Comparison of ENCODE assay signal across 17 cellular contexts in the genomic region with DNA sequence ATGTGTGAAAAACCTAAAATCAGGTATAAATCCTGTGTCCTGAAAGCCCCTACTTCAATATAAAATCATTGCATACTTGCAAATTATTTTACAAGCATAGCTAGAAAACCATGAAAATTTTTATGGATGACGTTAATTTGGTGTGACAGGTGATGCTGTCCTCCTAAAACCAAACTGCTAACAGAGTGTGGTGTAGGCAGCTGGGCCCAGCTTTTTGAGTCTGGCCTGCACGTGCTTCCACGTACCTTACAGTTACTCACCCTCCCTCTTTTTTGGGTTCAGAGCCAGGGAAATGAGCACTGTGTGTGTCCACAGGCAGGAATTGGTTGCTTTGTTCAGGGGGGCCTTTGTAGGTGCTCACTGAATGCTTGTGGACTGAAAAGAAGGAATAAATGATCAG. TPM values are rescaled to one million over a fixed set of nuclear protein-coding genes. Genes with fewer than 3 reads are reported as not detected.
DNase-seq lines count a peak whose midpoint lies in the region; ATAC-seq, FAIRE-seq and TF ChIP-seq lines count a peak whose summit lies in the region.
"Had no signal": no experiment of that assay in that cellular context is flagged by ENCODE, and none has a peak within 500 bp of the region (broad histone marks: within the 10 kb centered on the region; RNA-seq: fewer than 3 reads in every experiment).

No MANE protein-coding gene starts in this region.

- H3K27me3 Mint-ChIP-seq in natural killer cell treated with Interleukin-12 subunit alpha and Interleukin-12 subunit beta and Interleukin-15 and Interleukin-18, amount 100 ng/mL, for 72 hours: no peaks in the 10 kb centered on the region
- H3K27me3 Mint-ChIP-seq in natural killer cell (ENCODE audit: low read depth in 2 of 2): no peaks in the 10 kb centered on the region

- TF ChIP-seq CTCF in natural killer cell (IDR thresholded peaks at IDR 0.05): no peak

- no peak for ATAC-seq in natural killer cell treated with Interleukin-12 subunit alpha and Interleukin-12 subunit beta and Interleukin-15 and Interleukin-18, amount 100 ng/mL, for 72 hours
- ATAC-seq in natural killer cell (no peak), HG03432 (IDR thresholded peaks at IDR 0.05; ENCODE audit: unreplicated experiment) (no peak)
- ATAC-seq: activated naive CD4-positive, alpha-beta T cell treated with anti-CD3 and anti-CD28 coated beads, Interleukin-2, amount 50 U/mL, for 72 hours; CD8-positive, alpha-beta T cell had no signal

- no peak for DNase-seq in natural killer cell treated with Interleukin-12 subunit alpha and Interleukin-12 subunit beta and Interleukin-15 and Interleukin-18, amount 100 ng/mL, for 72 hours (ENCODE audit: low spot score)
- DNase-seq in natural killer cell (no peak), cerebellum (ENCODE audit: low spot score) (peak; percentile 28), retina (peak; percentile 80), NOMO-1 (lab: John Stamatoyannopoulos, UW; ENCODE audit: unreplicated experiment in 2 of 2) (no peak), MG63 (no peak), urothelium cell line (ENCODE audit: low spot score) (no peak)
- DNase-seq: activated CD4-positive, CD25-positive, alpha-beta regulatory T cell; activated CD8-positive, alpha-beta memory T cell treated with anti-CD3 and anti-CD28 coated beads, Interleukin-2, amount 50 U/mL, for 48 hours; CD8-positive, alpha-beta T cell; immature natural killer cell; NCI-H187; NCI-H446 treated with DMSO at 0.1 percent for 48 hours; Right ventricle myocardium superior; stimulated activated naive CD4-positive, alpha-beta T cell had no signal

- no peaks in the 10 kb centered on the region for H3K27me3 ChIP-seq in MG63

- FAIRE-seq in urothelium cell line (lab: Jason Lieb, UNC): no peak

- peaks cover 29% of the 10 kb centered on the region for H3K36me3 Mint-ChIP-seq in natural killer cell treated with Interleukin-12 subunit alpha and Interleukin-12 subunit beta and Interleukin-15 and Interleukin-18, amount 100 ng/mL, for 72 hours
- H3K36me3 Mint-ChIP-seq in natural killer cell: no peaks in the 10 kb centered on the region

- H3K9me3 ChIP-seq in MG63: no peaks in the 10 kb centered on the region

- intact Hi-C loops in natural killer cell (cut with micrococcal nuclease): no loop called here

- H3K9me3 Mint-ChIP-seq in natural killer cell treated with Interleukin-12 subunit alpha and Interleukin-12 subunit beta and Interleukin-15 and Interleukin-18, amount 100 ng/mL, for 72 hours: no peaks in the 10 kb centered on the region
- H3K9me3 Mint-ChIP-seq in natural killer cell: no peaks in the 10 kb centered on the region
- H3K9me3 Mint-ChIP-seq: activated naive CD4-positive, alpha-beta T cell treated with anti-CD3 and anti-CD28 coated beads, Interleukin-2, amount 50 U/mL, for 72 hours; CD8-positive, alpha-beta T cell; immature natural killer cell had no signal

- H3K4me3 ChIP-seq in MG63: no peak overlapping the region

- peak overlapping the region; percentile 70 for H3K4me3 Mint-ChIP-seq in natural killer cell treated with Interleukin-12 subunit alpha and Interleukin-12 subunit beta and Interleukin-15 and Interleukin-18, amount 100 ng/mL, for 72 hours
- no peak overlapping the region for H3K4me3 Mint-ChIP-seq in natural killer cell
- H3K4me3 Mint-ChIP-seq: CD8-positive, alpha-beta T cell; immature natural killer cell had no signal

- H3K36me3 ChIP-seq in MG63: peaks cover 29% of the 10 kb centered on the region

- peak overlapping the region in 1 of 2 donors; percentile 64 for H3K27ac Mint-ChIP-seq in natural killer cell treated with Interleukin-12 subunit alpha and Interleukin-12 subunit beta and Interleukin-15 and Interleukin-18, amount 100 ng/mL, for 72 hours
- no peak overlapping the region for H3K27ac Mint-ChIP-seq in natural killer cell
- H3K27ac Mint-ChIP-seq: CD8-positive, alpha-beta T cell had no signal

- H3K4me1 Mint-ChIP-seq in natural killer cell treated with Interleukin-12 subunit alpha and Interleukin-12 subunit beta and Interleukin-15 and Interleukin-18, amount 100 ng/mL, for 72 hours (ENCODE audit: low read depth in 2 of 2): peaks cover 44 to 48% of the 10 kb centered on the region in 2 donors
- no peaks in the 10 kb centered on the region for H3K4me1 Mint-ChIP-seq in natural killer cell
- H3K4me1 Mint-ChIP-seq: immature natural killer cell had no signal

RNA-seq across cellular contexts. Expression of a gene that starts 36.4 kb away (rescaled TPM):
- total RNA-seq in natural killer cell treated with Interleukin-12 subunit alpha and Interleukin-12 subunit beta and Interleukin-15 and Interleukin-18, amount 100 ng/mL, for 72 hours: 10 to 100 TPM; 42.5 to 60.2 TPM
- total RNA-seq in natural killer cell (10 to 100 TPM; 35.9 to 50.5 (median 37.4) TPM), cerebellum (28.8 TPM)
- total RNA-seq in MG63 (2014; rRNA removed; shearing (Covaris generic); ENCODE audit: low replicate concordance): 6.2 and 11.5 TPM in 2 replicates

RNA-seq across cellular contexts. Expression of a gene that starts 38.5 kb away (rescaled TPM):
- 10 to 100 TPM; 20.7 to 36.3 TPM for total RNA-seq in natural killer cell treated with Interleukin-12 subunit alpha and Interleukin-12 subunit beta and Interleukin-15 and Interleukin-18, amount 100 ng/mL, for 72 hours
- 10 to 100 TPM in 2 of 3 donors, 1 to 10 TPM in 1; 8.7 to 15.2 (median 14.4) TPM for total RNA-seq in natural killer cell
- total RNA-seq in cerebellum: 18.6 TPM
- 64.1 and 87.2 TPM in 2 replicates for total RNA-seq in MG63 (2014; rRNA removed; shearing (Covaris generic); ENCODE audit: low replicate concordance)

Comparison
In these comparisons a context has a peak if more than half of its experiments do, and no peak if none do; other contexts are left out.
1. DNase-seq: peak in cerebellum (single experiment) and retina (single experiment); none in natural killer cell treated with Interleukin-12 subunit alpha and Interleukin-12 subunit beta and Interleukin-15 and Interleukin-18, amount 100 ng/mL, for 72 hours (single experiment), natural killer cell (single experiment), NOMO-1 (0 of 2), MG63 (single experiment) and urothelium cell line (single experiment).